ENCODE assay signal across 8 cellular contexts in the genomic region with DNA sequence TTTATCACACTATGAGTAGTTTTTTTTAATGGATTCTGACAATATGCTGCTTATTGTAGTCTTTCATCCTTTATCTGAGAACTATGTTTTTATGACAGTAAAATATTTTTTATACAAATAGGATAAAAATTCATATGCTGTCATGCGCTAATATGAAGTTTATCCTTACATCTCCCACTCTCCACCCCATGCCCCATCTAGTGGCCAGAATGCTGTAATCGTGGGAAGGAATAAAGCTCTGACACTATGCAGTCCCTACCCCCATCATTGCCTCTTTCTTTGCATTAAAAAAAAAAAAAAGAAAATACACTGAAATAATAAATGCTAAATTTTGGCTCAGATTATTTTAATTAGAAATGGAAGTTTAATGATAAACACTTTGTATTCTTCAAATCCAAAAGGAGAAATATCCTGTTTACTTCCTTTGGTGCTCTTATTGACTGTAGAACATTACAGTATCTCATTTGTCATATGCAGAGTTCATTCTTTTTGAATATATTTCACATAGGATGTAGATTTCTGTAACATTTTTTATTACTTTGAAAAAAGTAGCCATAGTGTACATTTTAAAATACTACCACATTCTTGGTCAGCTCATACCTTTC.
DNase-seq lines count a peak whose midpoint lies in the region; ATAC-seq and TF ChIP-seq lines count a peak whose summit lies in the region.

No MANE protein-coding gene starts in this region.

- H3K27ac ChIP-seq in coronary artery = peak overlapping the region in 1 of 2 donors; percentile 61

- TF ChIP-seq CTCF in CD14-positive monocyte (IDR thresholded peaks at IDR 0.05) (peak; percentile 49), coronary artery (IDR thresholded peaks at IDR 0.05) (no peak)

- peak overlapping the region; percentile 47 for H3K4me3 ChIP-seq in coronary artery

- TF ChIP-seq RAD21 in Ishikawa (IDR thresholded peaks at IDR 0.05; ENCODE audit: low read depth) = peak; percentile 61; the same call in 1 of the 2 replicates

- no peaks in the 10 kb centered on the region for H3K4me1 Mint-ChIP-seq in CD14-positive monocyte

- H3K27ac Mint-ChIP-seq in CD14-positive monocyte = no peak overlapping the region

- H3K27me3 Mint-ChIP-seq in CD14-positive monocyte (ENCODE audit: low read depth in 3 of 3) = peaks cover 0 to 1% (median 0%) of the 10 kb centered on the region in 3 donors

- no peak for ATAC-seq in HG03196 (IDR thresholded peaks at IDR 0.05; ENCODE audit: unreplicated experiment)
- ATAC-seq in HG03025 (IDR thresholded peaks at IDR 0.05; ENCODE audit: low FRiP score, unreplicated experiment) = no peak
- ATAC-seq in GM21528 (IDR thresholded peaks at IDR 0.05; ENCODE audit: low FRiP score, unreplicated experiment) = no peak
- no peak for ATAC-seq in HG02763 (IDR thresholded peaks at IDR 0.05; ENCODE audit: unreplicated experiment)

- no peaks in the 10 kb centered on the region for H3K36me3 Mint-ChIP-seq in CD14-positive monocyte

- intact Hi-C loops in CD14-positive monocyte (cut with micrococcal nuclease) = no loop called here

- H3K4me3 Mint-ChIP-seq in CD14-positive monocyte = no peak overlapping the region

- TF ChIP-seq EP300 in Ishikawa (IDR thresholded peaks at IDR 0.05; ENCODE audit: borderline replicate concordance) = no peak

- H3K9me3 Mint-ChIP-seq in CD14-positive monocyte = peaks cover 6 to 15% (median 13%) of the 10 kb centered on the region in 7 donors

- DNase-seq in CD14-positive monocyte (ENCODE audit: low spot score) = no peak
- no peak for DNase-seq in coronary artery (ENCODE audit: low spot score)
- DNase-seq in medulla oblongata (ENCODE audit: extremely low spot score) = peak; percentile 64

TF ChIP-seq in Ishikawa, 13 proteins besides CTCF, POLR2A, EP300 and RAD21:
- TF ChIP-seq TAF1 (IDR thresholded peaks at IDR 0.05; ENCODE audit: low read depth) = no peak
- peak; percentile 72 for TF ChIP-seq TEAD4 (IDR thresholded peaks at IDR 0.05)
- TF ChIP-seq CREB1 (IDR thresholded peaks at IDR 0.05; ENCODE audit: low read depth) = no peak
